ENCODE assay signal across 12 cellular contexts in the genomic region with DNA sequence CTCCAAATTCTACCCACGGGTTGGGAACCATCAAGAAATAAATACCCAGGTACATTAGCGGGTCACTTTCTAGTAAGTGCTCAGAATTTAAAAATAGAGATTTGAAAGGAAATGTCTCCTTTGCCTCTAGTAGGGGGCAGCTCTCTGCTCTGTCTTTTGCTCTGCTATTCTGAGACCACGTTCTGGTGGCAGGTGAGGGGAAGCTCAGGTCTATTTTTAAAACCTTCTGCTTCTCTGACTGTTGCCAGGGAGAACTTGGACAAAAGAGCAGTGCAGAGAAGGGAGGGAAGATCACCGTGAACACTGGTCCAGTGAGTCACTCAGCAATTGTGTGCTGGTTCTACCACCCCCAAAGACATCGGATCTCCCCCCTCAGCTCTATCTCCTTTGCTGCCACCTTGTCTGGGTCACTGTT.
DNase-seq lines count a peak whose midpoint lies in the region; ATAC-seq, FAIRE-seq and TF ChIP-seq lines count a peak whose summit lies in the region.
"Had no signal": no experiment of that assay in that cellular context is flagged by ENCODE, and none has a peak within 500 bp of the region (broad histone marks: within the 10 kb centered on the region; RNA-seq: fewer than 3 reads in every experiment).

No MANE protein-coding gene starts in this region.

- POLR2A ChIA-PET in GM12878 (lab: Charles Lee) = interaction anchor here (0.9 to 1.1 kb wide), 2 partner anchors 9 to 18 kb away, joined by 3 to 4 read pairs; no protein-coding TSS in a partner anchor

- H2AFZ ChIP-seq in GM12878 (ENCODE audit: control insufficient read depth, low read depth, low read length) = peak overlapping the region; percentile 48
- H2AFZ ChIP-seq: neural progenitor cell had no signal

- peaks cover 18% of the 10 kb centered on the region for H3K4me1 Mint-ChIP-seq in activated naive CD4-positive, alpha-beta T cell treated with anti-CD3 and anti-CD28 coated beads, Interleukin-2, amount 10 ng/mL, durations not matched to agents 7 days and 5 days

- TF ChIP-seq CTCF in GM12878 (IDR thresholded peaks at IDR 0.05 in 2 of 3, conservative IDR thresholded peaks at IDR 0.05 in 1 of 3; ENCODE audit: control insufficient read depth in 2 of 3, extremely low read depth in 1 of 3, insufficient read depth in 1 of 3, low read depth in 3 of 3, low read length in 3 of 3) (no peak), spleen (IDR thresholded peaks at IDR 0.05 in 8 of 11, conservative IDR thresholded peaks at IDR 0.05 in 3 of 11) (no peak), gastroesophageal sphincter (IDR thresholded peaks at IDR 0.05) (no peak)

- peak overlapping the region; percentile 90 for H3K4me2 ChIP-seq in GM12878 (ENCODE audit: control insufficient read depth, insufficient read depth)
- H3K4me2 ChIP-seq: neural progenitor cell had no signal

- FAIRE-seq in GM12878 (lab: Jason Lieb, UNC) = no peak
- FAIRE-seq: D721Med had no signal

- CTCF ChIA-PET in activated naive CD4-positive, alpha-beta T cell treated with anti-CD3 and anti-CD28 coated beads, Interleukin-2, amount 10 ng/mL, durations not matched to agents 7 days and 5 days (lab: Charles Lee) = interaction anchor here (0.6 to 1.0 kb wide), 2 partner anchors 8 to 127 kb away, joined by 3 read pairs; no protein-coding TSS in a partner anchor
- CTCF ChIA-PET in GM12878 (lab: Yijun Ruan, JAX) = interaction anchor here (0.7 to 2.2 kb wide), 7 partner anchors 9 to 1127 kb away, joined by 3 to 14 read pairs (median 4); no protein-coding TSS in a partner anchor

- no peak for TF ChIP-seq EP300 in GM12878 (IDR thresholded peaks at IDR 0.05; ENCODE audit: borderline replicate concordance in 1 of 2, control insufficient read depth in 1 of 2, low read depth in 2 of 2, low read length in 2 of 2)
- TF ChIP-seq EP300 in gastroesophageal sphincter (IDR thresholded peaks at IDR 0.05) = no peak

- RAD21 ChIA-PET in GM12878 (lab: Charles Lee; ENCODE audit: unreplicated experiment) = interaction anchor here (1.0 kb wide), 1 partner anchor 9 kb away, joined by 3 read pairs; no protein-coding TSS in a partner anchor

- no peak for TF ChIP-seq RAD21 in GM12878 (IDR thresholded peaks at IDR 0.05; ENCODE audit: insufficient read depth, low read depth, low read length)

- H3K4me3 ChIP-seq in GM12878 (peak overlapping the region; percentile 40; the same call in 1 of the 2 replicates), spleen (peak overlapping the region in 1 of 8 donors; percentile 28), H7 (ENCODE audit: insufficient read depth, low read depth, low read length) (no peak overlapping the region), gastroesophageal sphincter (no peak overlapping the region)
- H3K4me3 ChIP-seq: colonic mucosa, neural progenitor cell had no signal

- H3K27ac ChIP-seq in GM12878 (ENCODE audit: control insufficient read depth, insufficient read depth) (peak overlapping the region; percentile 22; the same call in 1 of the 2 replicates), spleen (peak overlapping the region in 4 of 8 donors; percentile 55 to 74 (median 68)), gastroesophageal sphincter (no peak overlapping the region)
- H3K27ac ChIP-seq: colonic mucosa, neural progenitor cell had no signal

- H3K36me3 Mint-ChIP-seq in activated naive CD4-positive, alpha-beta T cell treated with anti-CD3 and anti-CD28 coated beads, Interleukin-2, amount 10 ng/mL, durations not matched to agents 7 days and 5 days = no peaks in the 10 kb centered on the region
- H3K36me3 Mint-ChIP-seq: neural progenitor cell had no signal

- peak; percentile 13 for ATAC-seq in HG03060 (IDR thresholded peaks at IDR 0.05; ENCODE audit: low read depth, unreplicated experiment)
- peak; percentile 77 for ATAC-seq in GM12878
- ATAC-seq in gastroesophageal sphincter = no peak
- ATAC-seq: Panc1 had no signal

- H3K4me1 ChIP-seq in GM12878 (ENCODE audit: control insufficient read depth, insufficient read depth, low read length) = peaks cover 21% of the 10 kb centered on the region
- peaks cover 9 to 44% (median 23%) of the 10 kb centered on the region in 6 donors for H3K4me1 ChIP-seq in spleen
- peaks cover 0 to 27% (median 0%) of the 10 kb centered on the region in 3 donors for H3K4me1 ChIP-seq in gastroesophageal sphincter
- H3K4me1 ChIP-seq: colonic mucosa, neural progenitor cell had no signal

- H3K27me3 ChIP-seq in GM12878 (replicated peaks in 1 of 2; ENCODE audit: control insufficient read depth in 2 of 2, insufficient read depth in 2 of 2, low read length in 1 of 2) = no peaks in the 10 kb centered on the region
- peaks cover 0 to 78% (median under 1%) of the 10 kb centered on the region in 7 donors for H3K27me3 ChIP-seq in spleen (replicated peaks in 1 of 7)
- no peaks in the 10 kb centered on the region for H3K27me3 ChIP-seq in H7 (ENCODE audit: control insufficient read depth, insufficient read depth, low read length)
- peaks cover 4% of the 10 kb centered on the region for H3K27me3 ChIP-seq in gastroesophageal sphincter
- H3K27me3 ChIP-seq: colonic mucosa, neural progenitor cell had no signal

- intact Hi-C loops in GM12878 (cut with micrococcal nuclease; ENCODE audit: unreplicated experiment) = no loop called here
- intact Hi-C loops in spleen (cut with DNase I; ENCODE audit: low total_unique reads) = no loop called here

- peaks cover 54% of the 10 kb centered on the region for H3K27me3 Mint-ChIP-seq in activated naive CD4-positive, alpha-beta T cell treated with anti-CD3 and anti-CD28 coated beads, Interleukin-2, amount 10 ng/mL, durations not matched to agents 7 days and 5 days

- peak overlapping the region; percentile 65 for H3K27ac Mint-ChIP-seq in activated naive CD4-positive, alpha-beta T cell treated with anti-CD3 and anti-CD28 coated beads, Interleukin-2, amount 10 ng/mL, durations not matched to agents 7 days and 5 days
- H3K27ac Mint-ChIP-seq: neural progenitor cell had no signal

- SMC1A ChIA-PET in GM12878 (lab: Charles Lee; ENCODE audit: uncharacterized antibody, unreplicated experiment) = interaction anchor here (0.7 to 1.7 kb wide), 4 partner anchors 9 to 74 kb away, joined by 3 to 5 read pairs (median 4); a partner anchor contains a TSS

- 0% methylated on average over 5 of the region's 5 CpGs for WGBS in GM12878 (ENCODE audit: insufficient coverage, insufficient replicate concordance, low lambda C conversion rate, missing lambda C conversion rate)
- 24 to 50% (median 31%) methylated on average over 5 of the region's 5 CpGs for WGBS in spleen, 5 donors
- 27 to 83% methylated on average over 2 to 5 of the region's 5 CpGs for whole genome bisulfite sequencing in gastroesophageal sphincter (ENCODE audit: low coverage in 1 of 2), 2 donors

- H3K9me3 Mint-ChIP-seq in activated naive CD4-positive, alpha-beta T cell treated with anti-CD3 and anti-CD28 coated beads, Interleukin-2, amount 10 ng/mL, durations not matched to agents 7 days and 5 days = no peaks in the 10 kb centered on the region
- H3K9me3 Mint-ChIP-seq: neural progenitor cell had no signal

- H3K36me3 ChIP-seq in GM12878 (ENCODE audit: control insufficient read depth in 2 of 2, insufficient read depth in 2 of 2, low read length in 1 of 2) = no peaks in the 10 kb centered on the region
- H3K36me3 ChIP-seq in spleen = no peaks in the 10 kb centered on the region
- H3K36me3 ChIP-seq in H7 (replicated peaks; ENCODE audit: control insufficient read depth, insufficient read depth, low read length) = no peaks in the 10 kb centered on the region
- H3K36me3 ChIP-seq in gastroesophageal sphincter = no peaks in the 10 kb centered on the region
- H3K36me3 ChIP-seq: colonic mucosa, neural progenitor cell had no signal

- H3K4me3 Mint-ChIP-seq in activated naive CD4-positive, alpha-beta T cell treated with anti-CD3 and anti-CD28 coated beads, Interleukin-2, amount 10 ng/mL, durations not matched to agents 7 days and 5 days = no peak overlapping the region
- H3K4me3 Mint-ChIP-seq: neural progenitor cell had no signal

- no peak for TF ChIP-seq POLR2A in GM12878 (IDR thresholded peaks at IDR 0.05; ENCODE audit: low read depth, low read length)
- no peak for TF ChIP-seq POLR2A in spleen (IDR thresholded peaks at IDR 0.05)
- no peak for TF ChIP-seq POLR2A in gastroesophageal sphincter (IDR thresholded peaks at IDR 0.05)

- no peaks in the 10 kb centered on the region for H4K20me1 ChIP-seq in GM12878 (ENCODE audit: control insufficient read depth, insufficient read depth)

- in situ Hi-C loops in GM12878 (cut with MboI) = no loop called here

- no TSS peak for BruUV-seq in GM12878 (replicated peaks; lab: Mats Ljungman, UMichigan)

- no peaks in the 10 kb centered on the region for H3K79me2 ChIP-seq in GM12878 (ENCODE audit: control insufficient read depth, insufficient read depth, low read length)

- peak overlapping the region; percentile 42 for H3K9ac ChIP-seq in GM12878 (ENCODE audit: control insufficient read depth, insufficient read depth, low read length)
- H3K9ac ChIP-seq: neural progenitor cell had no signal

- no peaks in the 10 kb centered on the region; the same call in 2 of the 3 replicates for H3K9me3 ChIP-seq in GM12878 (replicated peaks; ENCODE audit: control insufficient read depth, insufficient read depth, low read length)
- no peaks in the 10 kb centered on the region for H3K9me3 ChIP-seq in spleen
- no peaks in the 10 kb centered on the region for H3K9me3 ChIP-seq in gastroesophageal sphincter
- H3K9me3 ChIP-seq: colonic mucosa had no signal

- no peak for DNase-seq in activated naive CD4-positive, alpha-beta T cell treated with anti-CD3 and anti-CD28 coated beads, Interleukin-2, amount 10 ng/mL, durations not matched to agents 7 days and 5 days
- no peak for DNase-seq in activated naive CD4-positive, alpha-beta T cell treated with anti-CD3 and anti-CD28 coated beads, Interleukin-2, amount 50 U/mL, for 16 hours
- DNase-seq in GM12878 (ENCODE audit: low read depth, low spot score) = peak; percentile 46
- DNase-seq in spleen = no peak
- DNase-seq in H7 = no peak
- no peak for DNase-seq in GM19238 (ENCODE audit: insufficient read length, low spot score)
- DNase-seq: colonic mucosa had no signal

TF ChIP-seq in GM12878, 131 proteins besides CTCF, POLR2A, EP300 and RAD21 (continues in another document):
- TF ChIP-seq EZH2 (IDR thresholded peaks at IDR 0.05; ENCODE audit: borderline replicate concordance, control insufficient read depth, low read depth, low read length) = no peak
- TF ChIP-seq HDAC6 (IDR thresholded peaks at IDR 0.05; ENCODE audit: unreplicated experiment) = no peak
- no peak for TF ChIP-seq ZNF622 (IDR thresholded peaks at IDR 0.05)
- TF ChIP-seq SREBF1 (IDR thresholded peaks at IDR 0.05; ENCODE audit: low read length) = no peak
- no peak for TF ChIP-seq POLR2AphosphoS2 (IDR thresholded peaks at IDR 0.05; ENCODE audit: low read depth, low read length)
- TF ChIP-seq MYB (IDR thresholded peaks at IDR 0.05; ENCODE audit: borderline replicate concordance, low read depth, low read length) = no peak
